26 cellular contexts compared by ENCODE assay signal in the genomic region with DNA sequence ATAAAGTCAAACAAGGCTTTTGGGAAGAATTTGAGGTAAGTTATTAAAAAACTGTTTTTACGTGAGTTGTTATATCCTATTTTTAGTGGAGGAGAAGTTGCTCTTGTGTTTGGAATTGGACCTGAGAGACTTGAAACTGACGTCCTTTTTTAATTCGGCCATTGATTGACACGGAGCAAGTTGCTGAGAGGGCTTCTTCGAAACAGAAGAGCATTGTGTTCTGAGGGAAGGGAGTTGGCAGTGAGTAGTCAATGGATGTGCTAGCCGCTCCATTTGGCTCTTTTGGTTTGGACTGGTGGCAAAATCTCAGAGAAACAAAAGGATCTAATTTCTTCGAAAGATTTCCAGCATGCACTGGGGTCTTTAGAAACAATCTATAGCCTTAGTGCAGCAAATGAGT. TPM values are rescaled to one million over a fixed set of nuclear protein-coding genes. Genes with fewer than 3 reads are reported as not detected.
DNase-seq lines count a peak whose midpoint lies in the region; ATAC-seq, FAIRE-seq and TF ChIP-seq lines count a peak whose summit lies in the region.
"Had no signal": no experiment of that assay in that cellular context is flagged by ENCODE, and none has a peak within 500 bp of the region (broad histone marks: within the 10 kb centered on the region; RNA-seq: fewer than 3 reads in every experiment).

No MANE protein-coding gene starts in this region.

- POLR2A ChIA-PET in naive thymus-derived CD4-positive, alpha-beta T cell (lab: Charles Lee), result no interaction called here

- no peak for TF ChIP-seq CTCF in osteocyte (IDR thresholded peaks at IDR 0.05)

- no peaks in the 10 kb centered on the region for H3K27me3 Mint-ChIP-seq in naive thymus-derived CD4-positive, alpha-beta T cell
- H3K27me3 Mint-ChIP-seq in osteocyte (ENCODE audit: unreplicated experiment), result no peaks in the 10 kb centered on the region
- H3K27me3 Mint-ChIP-seq: CD8-positive, alpha-beta memory T cell had no signal

- H3K27me3 ChIP-seq in naive thymus-derived CD4-positive, alpha-beta T cell (ENCODE audit: control insufficient read depth in 2 of 2, insufficient read depth in 2 of 2, low read length in 2 of 2), result no peaks in the 10 kb centered on the region

- no peak for FAIRE-seq in H54 (lab: Jason Lieb, UNC)
- FAIRE-seq: HepG2, K562 had no signal

- H3K9me3 Mint-ChIP-seq in naive thymus-derived CD4-positive, alpha-beta T cell, result peaks cover 0 to 3% (median 0%) of the 10 kb centered on the region in 11 donors
- H3K9me3 Mint-ChIP-seq in osteocyte (ENCODE audit: unreplicated experiment), result no peaks in the 10 kb centered on the region
- H3K9me3 Mint-ChIP-seq: CD8-positive, alpha-beta memory T cell had no signal

- DNase-seq in Ammon's horn (ENCODE audit: low spot score) (peak; percentile 88), SK-MEL-5 (ENCODE audit: low read depth, low spot score) (peak; percentile 82), foreskin melanocyte (peak; percentile 64), nucleus accumbens (lab: John Stamatoyannopoulos, UW) (peak in 34 of 56 donors; percentile 3 to 71 (median 22)), T1000 (lab: John Stamatoyannopoulos, UW) (no peak), osteocyte (ENCODE audit: extremely low spot score, unreplicated experiment) (no peak), H54 (ENCODE audit: insufficient read length, low spot score) (no peak)
- DNase-seq in naive thymus-derived CD4-positive, alpha-beta T cell, result no peak
- DNase-seq: 8988T; CD8-positive, alpha-beta memory T cell; GDM1; GOT3; MM.1S; NCI-H1048; NCI-H1417 treated with DMSO at 0.1 percent for 48 hours; NCI-H1930; NCI-H226; NCI-H510A treated with DMSO at 0.1 percent for 48 hours; NCI-H748 treated with DMSO at 0.1 percent for 48 hours; SHP77 treated with DMSO at 0.1 percent for 48 hours; SK-N-SH had no signal

- no peak overlapping the region for H3K4me3 Mint-ChIP-seq in naive thymus-derived CD4-positive, alpha-beta T cell
- no peak overlapping the region for H3K4me3 Mint-ChIP-seq in osteocyte (ENCODE audit: unreplicated experiment)
- H3K4me3 Mint-ChIP-seq: CD8-positive, alpha-beta memory T cell had no signal

- ATAC-seq in naive thymus-derived CD4-positive, alpha-beta T cell, result no peak
- ATAC-seq: HepG2, K562 had no signal

- peaks cover 28 to 63% (median 46%) of the 10 kb centered on the region in 5 donors for H3K36me3 Mint-ChIP-seq in naive thymus-derived CD4-positive, alpha-beta T cell
- peaks cover 42% of the 10 kb centered on the region for H3K36me3 Mint-ChIP-seq in osteocyte (ENCODE audit: unreplicated experiment)

- no peak overlapping the region for H3K4me3 ChIP-seq in naive thymus-derived CD4-positive, alpha-beta T cell (ENCODE audit: low read length)
- H3K4me3 ChIP-seq: K562 had no signal

- H3K4me1 ChIP-seq in naive thymus-derived CD4-positive, alpha-beta T cell (ENCODE audit: control insufficient read depth in 2 of 2, insufficient read depth in 2 of 2, low read length in 2 of 2), result no peaks in the 10 kb centered on the region

- intact Hi-C loops in naive thymus-derived CD4-positive, alpha-beta T cell (cut with micrococcal nuclease), result no loop called here

- in situ Hi-C loops in SK-MEL-5 (cut with HindIII; ENCODE audit: low pct_unique_long_range_greater_than_20kb, low sequenced_read_pairs), result no loop called here

- peaks cover 12 to 57% (median 21%) of the 10 kb centered on the region in 3 experiments for H3K36me3 ChIP-seq in naive thymus-derived CD4-positive, alpha-beta T cell (ENCODE audit: control insufficient read depth in 2 of 3, insufficient read depth in 3 of 3, low read length in 3 of 3)

- H3K27ac ChIP-seq in naive thymus-derived CD4-positive, alpha-beta T cell (ENCODE audit: low read depth, low read length), result no peak overlapping the region
- H3K27ac ChIP-seq: C4-2B, HL-60, RWPE1 had no signal

- H3K4me1 Mint-ChIP-seq in naive thymus-derived CD4-positive, alpha-beta T cell, result peaks cover 0 to 8% (median 0%) of the 10 kb centered on the region in 7 donors
- no peaks in the 10 kb centered on the region for H3K4me1 Mint-ChIP-seq in osteocyte (ENCODE audit: unreplicated experiment)

- no peak for TF ChIP-seq POLR2A in H54 (IDR thresholded peaks at IDR 0.05; ENCODE audit: low read depth, low read length)

- no peaks in the 10 kb centered on the region for H3K9me3 ChIP-seq in naive thymus-derived CD4-positive, alpha-beta T cell (ENCODE audit: control insufficient read depth in 2 of 3, low read length in 3 of 3)
- H3K9me3 ChIP-seq: SK-N-SH had no signal

- no peak overlapping the region for H3K27ac Mint-ChIP-seq in naive thymus-derived CD4-positive, alpha-beta T cell
- no peak overlapping the region for H3K27ac Mint-ChIP-seq in osteocyte (ENCODE audit: unreplicated experiment)
- H3K27ac Mint-ChIP-seq: CD8-positive, alpha-beta memory T cell had no signal

- CTCF ChIA-PET in naive thymus-derived CD4-positive, alpha-beta T cell (lab: Charles Lee), result no interaction called here

RNA-seq across cellular contexts. Expression of gene PTPN11, which starts 37.3 kb away (rescaled TPM):
- 78.2 and 82.2 TPM in 2 replicates for total RNA-seq in SK-MEL-5 (2014; rRNA removed; shearing (Covaris generic))
- 81.0 and 102 TPM in 2 replicates for polyA plus RNA-seq in SK-MEL-5 (2015; cell fraction: cytosol; rRNA removed)
- 30.7 and 31.1 TPM in 2 replicates for polyA plus RNA-seq in SK-MEL-5 (2015; cell fraction: nucleus; rRNA removed)
- 10 to 100 TPM; 43.5 to 94.7 (median 46.7) TPM for total RNA-seq in naive thymus-derived CD4-positive, alpha-beta T cell
- 10 to 100 TPM; 70.2 to 78.1 TPM for polyA plus RNA-seq in naive thymus-derived CD4-positive, alpha-beta T cell
- total RNA-seq in osteocyte, result 102 and 107 TPM in 2 replicates

RNA-seq across cellular contexts. Expression of gene RPL6, which starts 46.6 kb away (rescaled TPM):
- 2,764 and 3,025 TPM in 2 replicates for total RNA-seq in SK-MEL-5 (2014; rRNA removed; shearing (Covaris generic))
- 1,613 and 1,701 TPM in 2 replicates for polyA plus RNA-seq in SK-MEL-5 (2015; cell fraction: cytosol; rRNA removed)
- 703 and 852 TPM in 2 replicates for polyA plus RNA-seq in SK-MEL-5 (2015; cell fraction: nucleus; rRNA removed)
- 1,000 to 10,000 TPM; 1,134 to 1,668 (median 1,601) TPM for total RNA-seq in naive thymus-derived CD4-positive, alpha-beta T cell
- 100 to 1,000 TPM; 697 to 787 TPM for polyA plus RNA-seq in naive thymus-derived CD4-positive, alpha-beta T cell
- 1,250 and 1,279 TPM in 2 replicates for total RNA-seq in osteocyte

Comparison
In these comparisons a context has a peak if more than half of its experiments do, and no peak if none do; other contexts are left out.
1. DNase-seq: peak in Ammon's horn (single experiment), SK-MEL-5 (single experiment), foreskin melanocyte (single experiment) and nucleus accumbens (34 of 56); none in T1000 (single experiment), naive thymus-derived CD4-positive, alpha-beta T cell (0 of 9), osteocyte (single experiment) and H54 (single experiment).